In the genomic region with DNA sequence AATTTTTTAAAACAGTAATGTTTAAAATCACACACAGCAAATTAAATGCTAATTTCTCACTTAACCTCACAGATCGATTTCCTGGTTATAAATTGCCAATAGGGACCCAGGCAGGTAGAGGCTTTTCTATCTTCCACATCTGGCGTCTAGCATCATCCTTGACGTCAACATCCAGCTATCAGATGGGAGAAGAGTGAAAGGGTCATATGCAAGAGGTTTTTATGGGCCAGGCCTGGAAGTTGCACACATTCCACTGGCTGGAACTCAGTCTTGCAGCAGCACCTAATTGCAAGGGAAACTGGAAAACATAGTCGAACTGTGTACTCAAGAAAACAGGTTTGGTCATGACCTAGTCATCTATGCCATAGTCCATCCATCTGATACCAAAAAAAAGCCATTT, we compare ENCODE assay signal across 25 cellular contexts.
"Had no signal": no experiment of that assay in that cellular context is flagged by ENCODE, and none has a peak within 500 bp of the region (broad histone marks: within the 10 kb centered on the region; RNA-seq: fewer than 3 reads in every experiment).

No MANE protein-coding gene starts in this region.

- H3K27me3 ChIP-seq: neural progenitor cell, neutrophil, right atrium auricular region, right lobe of liver, tibial nerve, uterus had no signal

- H3K9ac ChIP-seq: neural progenitor cell had no signal

- H3K4me1 ChIP-seq: left ventricle myocardium inferior, right atrium auricular region, right lobe of liver, uterus had no signal

- DNase-seq: hypothalamus; immature natural killer cell; left ventricle myocardium inferior; mesendoderm; naive B cell; natural killer cell; nephron progenitor cell; occipital lobe; right lobe of liver; stimulated activated CD4-positive, alpha-beta T cell treated with anti-CD3 and anti-CD28 coated beads, Interleukin-1b, Interleukin-23, amount 100 ng/mL, for 48 hours; stimulated activated CD4-positive, alpha-beta T cell treated with anti-CD3 and anti-CD28 coated beads, Interleukin-2, amount 100 ng/mL, for 48 hours; stimulated activated CD4-positive, alpha-beta T cell treated with anti-CD3 and anti-CD28 coated beads, Interleukin-4, amount 100 ng/mL, for 4 hours; stimulated activated CD8-positive, alpha-beta memory T cell treated with anti-CD3 and anti-CD28 coated beads, Interleukin-4, amount 100 ng/mL, for 48 hours; stimulated activated naive CD4-positive, alpha-beta T cell treated with Interleukin-2 at 50 U/mL for 16 hours; stimulated activated naive CD8-positive, alpha-beta T cell treated with anti-CD3 and anti-CD28 coated beads, Interleukin-15, amount 100 ng/mL, for 72 hours; substantia nigra; uterus had no signal

- H3K36me3 ChIP-seq: left ventricle myocardium inferior, neural progenitor cell, neutrophil, right atrium auricular region, right lobe of liver, tibial nerve, uterus had no signal

- H3K4me3 ChIP-seq: left ventricle myocardium inferior, lung, neural progenitor cell, right atrium auricular region, right lobe of liver, smooth muscle cell, tibial nerve, uterus had no signal

- H3K27ac ChIP-seq: left ventricle myocardium inferior, neural progenitor cell, neutrophil, right atrium auricular region, right lobe of liver, tibial nerve, uterus had no signal

- H3K4me2 ChIP-seq: neural progenitor cell, smooth muscle cell had no signal

- H2AFZ ChIP-seq: neural progenitor cell had no signal

- FAIRE-seq: islet of Langerhans had no signal

- H3K9me3 ChIP-seq: left ventricle myocardium inferior, neutrophil, right atrium auricular region, right lobe of liver, tibial nerve, uterus had no signal

- ATAC-seq: natural killer cell; right lobe of liver; stimulated activated memory B cell treated with anti-CD40 and anti-IgM and Interleukin-4, amounts not matched to agents 10 μg/mL and 1 μg/mL and 100 μg/mL, for 72 hours; stimulated activated naive CD8-positive, alpha-beta T cell treated with anti-CD3 and anti-CD28 coated beads, Interleukin-15, amount 100 ng/mL, for 72 hours had no signal
